15 cellular contexts compared by ENCODE assay signal in genomic region chr12:32445356-32445755, GRCh38. TPM values are rescaled to one million over a fixed set of nuclear protein-coding genes. Genes with fewer than 3 reads are reported as not detected.
DNase-seq lines count a peak whose midpoint lies in the region; ATAC-seq, FAIRE-seq and TF ChIP-seq lines count a peak whose summit lies in the region.
"Had no signal": no experiment of that assay in that cellular context is flagged by ENCODE, and none has a peak within 500 bp of the region (broad histone marks: within the 10 kb centered on the region; RNA-seq: fewer than 3 reads in every experiment).

No MANE protein-coding gene starts in this region.

- H3K27me3 ChIP-seq in HUES6 (ENCODE audit: control insufficient read depth, insufficient read depth, low read length) = no peaks in the 10 kb centered on the region
- H3K27me3 ChIP-seq in endodermal cell (ENCODE audit: control insufficient read depth, insufficient read depth, low read length, poor library complexity, severe bottlenecking) = no peaks in the 10 kb centered on the region
- H3K27me3 ChIP-seq in mesenchymal stem cell (ENCODE audit: control insufficient read depth in 1 of 2, insufficient read depth in 1 of 2, low read length in 2 of 2) = no peaks in the 10 kb centered on the region
- H3K27me3 ChIP-seq in spleen (replicated peaks in 1 of 7) = no peaks in the 10 kb centered on the region

- POLR2A ChIA-PET in A549 (lab: Yijun Ruan, JAX) = no interaction called here

- peak overlapping the region; percentile 73 for H3K27ac Mint-ChIP-seq in endodermal cell

- H2BK120ac ChIP-seq in mesenchymal stem cell (ENCODE audit: low read depth, low read length) = no peak overlapping the region

- H3K4me3 ChIP-seq in A549 (no peak overlapping the region), HUES6 (ENCODE audit: low read depth, low read length) (no peak overlapping the region), endodermal cell (ENCODE audit: low read length) (peak overlapping the region; percentile 47), mesenchymal stem cell (ENCODE audit: insufficient read depth in 1 of 2, low read depth in 1 of 2, low read length in 2 of 2) (no peak overlapping the region), spleen (no peak overlapping the region)
- H3K4me3 ChIP-seq: GM12878 had no signal

- no peak overlapping the region for H2BK12ac ChIP-seq in mesenchymal stem cell (ENCODE audit: low read length in 2 of 2)

- no peak overlapping the region for H3K4me3 Mint-ChIP-seq in endodermal cell

- DNase-seq in A549 (ENCODE audit: low read depth in 1 of 2, low spot score in 1 of 2) = no peak
- DNase-seq in endodermal cell = no peak
- DNase-seq in mesenchymal stem cell = no peak
- DNase-seq in D341Med (ENCODE audit: low spot score) = no peak
- DNase-seq in MV-4-11 (lab: John Stamatoyannopoulos, UW) = no peak
- no peak for DNase-seq in spleen
- DNase-seq: DMS79, Karpas-422, NCI-H1436 treated with DMSO at 0.1 percent for 48 hours had no signal

- CTCF ChIA-PET in A549 (lab: Yijun Ruan, JAX) = no interaction called here

- H3K36me3 ChIP-seq in HUES6 (ENCODE audit: control insufficient read depth, insufficient read depth, low read length) (0 out of 2 replicates have a peak, but pooled peaks cover 2% of the 10 kb centered on the region), endodermal cell (ENCODE audit: control insufficient read depth, insufficient read depth, low read length) (peaks cover 15% of the 10 kb centered on the region), mesenchymal stem cell (ENCODE audit: control insufficient read depth in 1 of 2, insufficient read depth in 2 of 2, low read depth in 1 of 2, low read length in 2 of 2) (no peaks in the 10 kb centered on the region), spleen (no peaks in the 10 kb centered on the region)

- H3K36me3 Mint-ChIP-seq in endodermal cell (ENCODE audit: low read depth) = peaks cover 4% of the 10 kb centered on the region

- H2BK5ac ChIP-seq in mesenchymal stem cell (ENCODE audit: low read depth, low read length, poor library complexity, severe bottlenecking) = no peak overlapping the region

- H3K23ac ChIP-seq in mesenchymal stem cell (ENCODE audit: low read length in 2 of 2) = no peak overlapping the region

- H3K9me3 Mint-ChIP-seq in endodermal cell = no peaks in the 10 kb centered on the region

- no peak overlapping the region for H2BK15ac ChIP-seq in mesenchymal stem cell (ENCODE audit: low read depth, poor library complexity, severe bottlenecking)

- H3K27me3 Mint-ChIP-seq in endodermal cell (ENCODE audit: insufficient read depth) = no peaks in the 10 kb centered on the region

- H3K4me1 ChIP-seq in A549 = peaks cover 49% of the 10 kb centered on the region
- peaks cover 52% of the 10 kb centered on the region for H3K4me1 ChIP-seq in HUES6 (ENCODE audit: control insufficient read depth, insufficient read depth, low read length)
- H3K4me1 ChIP-seq in endodermal cell (ENCODE audit: control insufficient read depth, insufficient read depth, low read length) = peaks cover 21% of the 10 kb centered on the region
- H3K4me1 ChIP-seq in mesenchymal stem cell (ENCODE audit: control insufficient read depth, insufficient read depth, low read depth, low read length) = peaks cover 17% of the 10 kb centered on the region
- peaks cover 0 to 6% (median 0%) of the 10 kb centered on the region in 6 donors for H3K4me1 ChIP-seq in spleen

- intact Hi-C loops in spleen (cut with DNase I; ENCODE audit: low total_unique reads) = no loop called here

- H3K18ac ChIP-seq in mesenchymal stem cell (ENCODE audit: low read depth in 1 of 2, low read length in 2 of 2) = no peak overlapping the region

- H4K8ac ChIP-seq in mesenchymal stem cell (ENCODE audit: low read length) = no peak overlapping the region

- no peak overlapping the region for H2AFZ ChIP-seq in mesenchymal stem cell (ENCODE audit: low read depth, low read length)

- no peak overlapping the region for H4K91ac ChIP-seq in mesenchymal stem cell (ENCODE audit: low read length)

- no peak for TF ChIP-seq EP300 in A549 (IDR thresholded peaks at IDR 0.05)

- peaks cover 49% of the 10 kb centered on the region for H3K4me1 Mint-ChIP-seq in endodermal cell

- H3K27ac ChIP-seq in A549 = peak overlapping the region; percentile 49 to 75; a peak in 4 of 6 replicates
- peak overlapping the region; percentile 25; the same call in 1 of the 2 replicates for H3K27ac ChIP-seq in HUES6 (ENCODE audit: low read depth, low read length)
- no peak overlapping the region for H3K27ac ChIP-seq in endodermal cell (ENCODE audit: low read depth, low read length)
- H3K27ac ChIP-seq in mesenchymal stem cell (ENCODE audit: low read length, poor library complexity, severe bottlenecking) = peak overlapping the region; percentile 73
- no peak overlapping the region for H3K27ac ChIP-seq in spleen

- H2AK5ac ChIP-seq in mesenchymal stem cell (ENCODE audit: low read length, severe bottlenecking) = no peak overlapping the region

- ATAC-seq in A549 (no peak), HG02884 (IDR thresholded peaks at IDR 0.05; ENCODE audit: unreplicated experiment) (no peak)
- ATAC-seq: Right ventricle myocardium inferior had no signal

- no peak for TF ChIP-seq RAD21 in A549 (conservative IDR thresholded peaks at IDR 0.05 in 1 of 2, IDR thresholded peaks at IDR 0.05 in 1 of 2)

- WGBS in A549 (ENCODE audit: missing lambda C conversion rate) = 86% methylated on average over 1 of the region's 1 CpG
- 71 to 83% methylated on average over 1 of the region's 1 CpG for WGBS in endodermal cell (ENCODE audit: insufficient coverage in 1 of 2, insufficient read length in 1 of 2), 2 experiments
- 62% methylated on average over 1 of the region's 1 CpG for WGBS in mesenchymal stem cell
- WGBS in spleen, 5 donors = 67 to 93% (median 77%) methylated on average over 1 of the region's 1 CpG

- H3K4me2 ChIP-seq in A549 (peak overlapping the region; percentile 57), mesenchymal stem cell (ENCODE audit: low read length, poor library complexity, severe bottlenecking) (no peak overlapping the region)

- no peak overlapping the region for H3K4ac ChIP-seq in mesenchymal stem cell (ENCODE audit: low read depth in 1 of 2, low read length in 2 of 2)

- TF ChIP-seq CTCF in A549 (IDR thresholded peaks at IDR 0.05) (no peak), endodermal cell (conservative IDR thresholded peaks at IDR 0.05) (no peak), spleen (IDR thresholded peaks at IDR 0.05 in 8 of 11, conservative IDR thresholded peaks at IDR 0.05 in 3 of 11) (no peak)

- TF ChIP-seq POLR2A in A549 (IDR thresholded peaks at IDR 0.05; ENCODE audit: low read length) (no peak), spleen (IDR thresholded peaks at IDR 0.05) (no peak)

- peaks cover 15% of the 10 kb centered on the region for H3K79me1 ChIP-seq in mesenchymal stem cell (replicated peaks; ENCODE audit: low read length, poor library complexity, severe bottlenecking)

- no peak for FAIRE-seq in A549 (lab: Jason Lieb, UNC)
- FAIRE-seq: A204.1, GM12878, GM18507 had no signal

- H3K9ac ChIP-seq in HUES6 (ENCODE audit: low read length) = no peak overlapping the region
- no peak overlapping the region for H3K9ac ChIP-seq in endodermal cell (ENCODE audit: extremely low read depth, low read length, poor library complexity, severe bottlenecking)
- H3K9ac ChIP-seq in mesenchymal stem cell (ENCODE audit: low read length) = no peak overlapping the region

- H3K9me3 ChIP-seq in A549 = no peaks in the 10 kb centered on the region
- H3K9me3 ChIP-seq in HUES6 (ENCODE audit: control insufficient read depth, insufficient read depth, low read depth, low read length) = no peaks in the 10 kb centered on the region
- H3K9me3 ChIP-seq in endodermal cell (ENCODE audit: control insufficient read depth, low read length) = no peaks in the 10 kb centered on the region
- H3K9me3 ChIP-seq in mesenchymal stem cell (ENCODE audit: control insufficient read depth, low read length) = no peaks in the 10 kb centered on the region
- no peaks in the 10 kb centered on the region for H3K9me3 ChIP-seq in spleen

- no peak overlapping the region for H3K14ac ChIP-seq in mesenchymal stem cell (ENCODE audit: low read length in 2 of 2)

TF ChIP-seq in A549, 52 proteins besides CTCF, POLR2A, EP300 and RAD21 (continues in another document):
- no peak for TF ChIP-seq NFE2L2 (conservative IDR thresholded peaks at IDR 0.05; ENCODE audit: low read length)
- no peak for TF ChIP-seq SMC3 (IDR thresholded peaks at IDR 0.05)
- TF ChIP-seq CHD2 (IDR thresholded peaks at IDR 0.05; ENCODE audit: low read length, partially characterized antibody) = no peak
- no peak for TF ChIP-seq HMGXB4 (CRISPR knock-in tag; IDR thresholded peaks at IDR 0.05; ENCODE audit: borderline replicate concordance)
- TF ChIP-seq, protein P1, sequence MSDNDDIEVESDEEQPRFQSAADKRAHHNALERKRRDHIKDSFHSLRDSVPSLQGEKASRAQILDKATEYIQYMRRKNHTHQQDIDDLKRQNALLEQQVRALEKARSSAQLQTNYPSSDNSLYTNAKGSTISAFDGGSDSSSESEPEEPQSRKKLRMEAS (IDR thresholded peaks at IDR 0.05) = no peak
- TF ChIP-seq HOXB5 (CRISPR knock-in tag; IDR thresholded peaks at IDR 0.05) = no peak
- TF ChIP-seq TFCP2L1 (CRISPR knock-in tag; IDR thresholded peaks at IDR 0.05) = no peak
- TF ChIP-seq RARB (CRISPR knock-in tag; IDR thresholded peaks at IDR 0.05) = no peak

RNA-seq across cellular contexts. Expression of gene FGD4, which starts 46.0 kb away (rescaled TPM):
- polyA plus RNA-seq in A549 (2011; rRNA removed) (5.6 and 6.0 TPM in 2 replicates), A549 (2017; fragmentation: RNase III; extraction: RNeasy Plus Mini Kit Qiagen cat#74134 plus additional on column Dnase treatment) (1.7 to 2.2 TPM (median 2.0 TPM) in 3 replicates), spleen (1 to 10 TPM; 1.0 to 3.1 (median 1.2) TPM)
- polyA plus RNA-seq in A549 (2012; cell fraction: cytosol; rRNA removed) = 0.62 and 0.91 TPM in 2 replicates
- polyA plus RNA-seq in A549 (2012; cell fraction: nucleus; rRNA removed) = 1.0 and 1.4 TPM in 2 replicates
- polyA minus RNA-seq in A549 (2011; rRNA and poly(A)+ RNA removed) = 14.3 and 19.3 TPM in 2 replicates
- total RNA-seq in endodermal cell (10 to 100 TPM; 27.6 to 57.7 TPM), spleen (10 to 100 TPM; 18.3 to 44.4 (median 36.7) TPM)
- polyA plus RNA-seq in endodermal cell (2013, experiment 1 of 2) = 10.7 TPM
- polyA plus RNA-seq in endodermal cell (2013, experiment 2 of 2) = 11.1 TPM
- polyA plus RNA-seq in mesenchymal stem cell (2013, experiment 1 of 2) = 5.6 TPM
- polyA plus RNA-seq in mesenchymal stem cell (2013, experiment 2 of 2) = 5.3 TPM

Comparison
In these comparisons a context has a peak if more than half of its experiments do, and no peak if none do; other contexts are left out.
1. H3K27ac ChIP-seq: peak in A549 (2 of 2), HUES6 (single experiment) and mesenchymal stem cell (single experiment); none in endodermal cell (single experiment) and spleen (0 of 8).